ENCODE assay signal across 9 cellular contexts in genomic region chr7:157502701-157503111, GRCh38.
DNase-seq lines count a peak whose midpoint lies in the region; ATAC-seq and TF ChIP-seq lines count a peak whose summit lies in the region.
"Had no signal": no experiment of that assay in that cellular context is flagged by ENCODE, and none has a peak within 500 bp of the region (broad histone marks: within the 10 kb centered on the region; RNA-seq: fewer than 3 reads in every experiment).

No MANE protein-coding gene starts in this region.

- in situ Hi-C loops in gastrocnemius medialis (cut with MboI; ENCODE audit: low sequenced_read_pairs in 4 of 4): no loop called here

- TF ChIP-seq CTCF in vagina (IDR thresholded peaks at IDR 0.05) (no peak), gastrocnemius medialis (IDR thresholded peaks at IDR 0.05 in 4 of 5, conservative IDR thresholded peaks at IDR 0.05 in 1 of 5) (no peak)

- H3K27ac ChIP-seq in vagina: no peak overlapping the region
- H3K27ac ChIP-seq in gastrocnemius medialis: no peak overlapping the region
- H3K27ac ChIP-seq: VCaP had no signal

- H3K36me3 ChIP-seq in vagina (no peaks in the 10 kb centered on the region), gastrocnemius medialis (no peaks in the 10 kb centered on the region)

- H3K27me3 ChIP-seq in vagina (no peaks in the 10 kb centered on the region), gastrocnemius medialis (peaks cover 0 to 8% (median 0%) of the 10 kb centered on the region in 3 donors)

- H3K4me3 ChIP-seq in Jurkat, Clone E6-1 (ENCODE audit: low read length): peak overlapping the region; percentile 30
- H3K4me3 ChIP-seq in vagina: peak overlapping the region in 1 of 2 donors; percentile 4
- H3K4me3 ChIP-seq in gastrocnemius medialis: peak overlapping the region in 1 of 4 donors; percentile 16

- peak; percentile 70 for DNase-seq in Jurkat, Clone E6-1 (ENCODE audit: low read depth, low spot score)
- DNase-seq in activated CD8-positive, alpha-beta memory T cell treated with anti-CD3 and anti-CD28 coated beads for 1 hour (ENCODE audit: extremely low read depth in 1 of 2, low read depth in 1 of 2): peak; percentile 35 to 51
- DNase-seq in glomerular endothelial cell (ENCODE audit: extremely low read depth, low read depth, low spot score): peak; percentile 95
- peak; percentile 14 to 42 for DNase-seq in stimulated activated CD8-positive, alpha-beta memory T cell treated with anti-CD3 and anti-CD28 coated beads, Interleukin-4, amount 100 ng/mL, for 1 hour (ENCODE audit: low read depth in 2 of 2, low spot score in 1 of 2)
- DNase-seq in vagina (ENCODE audit: extremely low spot score in 2 of 2): no peak
- no peak for DNase-seq in cortex of kidney (lab: John Stamatoyannopoulos, UW)
- no peak for DNase-seq in NCI-H345 treated with DMSO at 0.1 percent for 48 hours (lab: John Stamatoyannopoulos, UW; ENCODE audit: unreplicated experiment)
- no peak for DNase-seq in gastrocnemius medialis

- H3K4me1 ChIP-seq in vagina (no peaks in the 10 kb centered on the region), gastrocnemius medialis (no peaks in the 10 kb centered on the region)

- ATAC-seq in gastrocnemius medialis: no peak

- intact Hi-C loops in vagina (cut with DNase I): no loop called here
- intact Hi-C loops in gastrocnemius medialis (cut with DNase I; ENCODE audit: low total_unique reads): no loop called here

- H3K9me3 ChIP-seq in vagina: no peaks in the 10 kb centered on the region
- no peaks in the 10 kb centered on the region for H3K9me3 ChIP-seq in gastrocnemius medialis

- TF ChIP-seq POLR2A in vagina (IDR thresholded peaks at IDR 0.05) (no peak), gastrocnemius medialis (IDR thresholded peaks at IDR 0.05) (no peak)

Comparison
In these comparisons a context has a peak if more than half of its experiments do, and no peak if none do; other contexts are left out.
1. DNase-seq: peak in Jurkat, Clone E6-1 (single experiment), activated CD8-positive, alpha-beta memory T cell treated with anti-CD3 and anti-CD28 coated beads for 1 hour (2 of 2), glomerular endothelial cell (single experiment) and stimulated activated CD8-positive, alpha-beta memory T cell treated with anti-CD3 and anti-CD28 coated beads, Interleukin-4, amount 100 ng/mL, for 1 hour (2 of 2); none in vagina (0 of 2), cortex of kidney (single experiment), NCI-H345 treated with DMSO at 0.1 percent for 48 hours (single experiment) and gastrocnemius medialis (0 of 2).